ENCODE assay signal across 9 cellular contexts in genomic region chr4:165464813-165465381, GRCh38.
DNase-seq lines count a peak whose midpoint lies in the region; ATAC-seq and TF ChIP-seq lines count a peak whose summit lies in the region.
"Had no signal": no experiment of that assay in that cellular context is flagged by ENCODE, and none has a peak within 500 bp of the region (broad histone marks: within the 10 kb centered on the region; RNA-seq: fewer than 3 reads in every experiment).

No MANE protein-coding gene starts in this region.

- peak; percentile 57 for DNase-seq in DMS 273 (lab: John Stamatoyannopoulos, UW; ENCODE audit: unreplicated experiment)
- DNase-seq in DMS 273 treated with DMSO at 0.1 percent for 48 hours (lab: John Stamatoyannopoulos, UW), result no peak
- DNase-seq in PC-9, result peak in 1 of 2 experiments; percentile 57
- peak; percentile 69 for DNase-seq in dermis blood vessel endothelial cell
- peak in 1 of 2 donors; percentile 18 for DNase-seq in memory B cell (ENCODE audit: low spot score in 2 of 2)
- DNase-seq: activated T-cell treated with anti-CD3 and anti-CD28 coated beads, Interleukin-2, amount 50 U/mL, for 4 hours had no signal

- H3K36me3 Mint-ChIP-seq in memory B cell, result no peaks in the 10 kb centered on the region

- H3K27me3 ChIP-seq in PC-9 (ENCODE audit: insufficient read depth, low read depth), result no peaks in the 10 kb centered on the region

- POLR2A ChIA-PET in PC-9 (lab: Charles Lee; ENCODE audit: unreplicated experiment), result interaction anchor here (0.7 kb wide), 1 partner anchor 315 kb away, joined by 4 read pairs; no protein-coding TSS in a partner anchor

- H3K4me3 Mint-ChIP-seq in memory B cell, result no peak overlapping the region
- H3K4me3 Mint-ChIP-seq: activated T-cell treated with anti-CD3 and anti-CD28 coated beads, Interleukin-2, amount 50 U/mL, for 4 hours had no signal

- no peaks in the 10 kb centered on the region for H3K27me3 Mint-ChIP-seq in memory B cell

- H3K9me2 ChIP-seq in PC-9 (ENCODE audit: insufficient read depth), result no peaks in the 10 kb centered on the region

- peak overlapping the region; percentile 57; the same call in 1 of the 2 replicates for H3K4me2 ChIP-seq in PC-9

- no TSS peak for BruUV-seq in PC-9 (replicated peaks; lab: Mats Ljungman, UMichigan)

- H3K9me3 ChIP-seq in PC-9 (ENCODE audit: insufficient read depth, low read depth), result no peaks in the 10 kb centered on the region

- H3K4me3 ChIP-seq in PC-9, result no peak overlapping the region

- no peaks in the 10 kb centered on the region for H3K4me1 Mint-ChIP-seq in memory B cell

- no peaks in the 10 kb centered on the region for H3F3A ChIP-seq in PC-9 (ENCODE audit: insufficient read depth, low read depth)

- peak; percentile 88 for TF ChIP-seq CTCF in PC-9 (conservative IDR thresholded peaks at IDR 0.05)

- H3K9me3 Mint-ChIP-seq in memory B cell, result no peaks in the 10 kb centered on the region
- H3K9me3 Mint-ChIP-seq: activated T-cell treated with anti-CD3 and anti-CD28 coated beads, Interleukin-2, amount 50 U/mL, for 4 hours had no signal

- H3K79me2 ChIP-seq in PC-9 (ENCODE audit: low read depth), result no peaks in the 10 kb centered on the region

- no peak overlapping the region for H3K27ac ChIP-seq in PC-9

- CTCF ChIA-PET in PC-9 (lab: Charles Lee), result no interaction called here

- intact Hi-C loops in PC-9 (cut with micrococcal nuclease; ENCODE audit: unreplicated experiment), result loop anchor here (1.0 to 10.0 kb wide), 5 partner anchors 108 to 680 kb away; partner anchors contain the start of genes KLHL2 and TMEM192

- H3K4me1 ChIP-seq in PC-9 (replicated peaks; ENCODE audit: insufficient read depth), result no peaks in the 10 kb centered on the region

- H4K20me1 ChIP-seq in PC-9 (ENCODE audit: insufficient read depth), result no peaks in the 10 kb centered on the region

- H3K36me3 ChIP-seq in PC-9 (ENCODE audit: low read depth), result no peaks in the 10 kb centered on the region

- no peak overlapping the region for H2AFZ ChIP-seq in PC-9

- ATAC-seq in GM19455 (IDR thresholded peaks at IDR 0.05; ENCODE audit: unreplicated experiment), result peak; percentile 74
- peak; percentile 56 for ATAC-seq in HG03571 (IDR thresholded peaks at IDR 0.05; ENCODE audit: unreplicated experiment)
- ATAC-seq in memory B cell (ENCODE audit: low read depth), result peak; percentile 61
- ATAC-seq in HG03135 (IDR thresholded peaks at IDR 0.05; ENCODE audit: unreplicated experiment), result no peak

- H3K27ac Mint-ChIP-seq in memory B cell, result no peak overlapping the region
